Comparison of ENCODE assay signal across 1 cellular context in genomic region chr3:123755085-123755484, GRCh38.
TF ChIP-seq lines count a peak whose summit lies in the region.

No MANE protein-coding gene starts in this region.

TF ChIP-seq in HepG2, 621 proteins besides CTCF, POLR2A, EP300 and RAD21 (continued from another document and continues in another):
- TF ChIP-seq ZNF280D (CRISPR knock-in tag; IDR thresholded peaks at IDR 0.05) (0 out of 2 replicates have a peak, but pooled peaks have one; percentile 19), ZKSCAN1 (IDR thresholded peaks at IDR 0.05; ENCODE audit: low read length) (no peak), HNF1B (CRISPR knock-in tag; IDR thresholded peaks at IDR 0.05) (peak; percentile 100), NBN (conservative IDR thresholded peaks at IDR 0.05) (no peak), HOXA3 (CRISPR knock-in tag; IDR thresholded peaks at IDR 0.05) (peak; percentile 49; the same call in 1 of the 2 replicates), MED13 (CRISPR knock-in tag; IDR thresholded peaks at IDR 0.05) (no peak), ZBTB25 (CRISPR knock-in tag; IDR thresholded peaks at IDR 0.05) (0 out of 2 replicates have a peak, but pooled peaks have one; percentile 15), ZNF124 (CRISPR knock-in tag; IDR thresholded peaks at IDR 0.05) (peak; percentile 22; the same call in 1 of the 2 replicates), ETV6 (CRISPR knock-in tag; conservative IDR thresholded peaks at IDR 0.05) (0 out of 2 replicates have a peak, but pooled peaks have one; percentile 10), FOSL2 (CRISPR knock-in tag; IDR thresholded peaks at IDR 0.05) (peak; percentile 75), ZMYM4 (CRISPR knock-in tag; IDR thresholded peaks at IDR 0.05) (peak; percentile 89), HIC2 (CRISPR knock-in tag; IDR thresholded peaks at IDR 0.05; ENCODE audit: low read depth) (peak; percentile 80), ZNF414 (CRISPR knock-in tag; IDR thresholded peaks at IDR 0.05) (0 out of 2 replicates have a peak, but pooled peaks have one; percentile 32), DDIT3 (CRISPR knock-in tag; IDR thresholded peaks at IDR 0.05) (no peak), ZBTB42 (CRISPR knock-in tag; IDR thresholded peaks at IDR 0.05) (no peak), ZFAT (CRISPR knock-in tag; conservative IDR thresholded peaks at IDR 0.05) (no peak), IRF9 (CRISPR knock-in tag; IDR thresholded peaks at IDR 0.05; ENCODE audit: borderline replicate concordance) (no peak), ZEB1 (IDR thresholded peaks at IDR 0.05; ENCODE audit: insufficient replicate concordance, low read depth) (no peak), FOXP4 (CRISPR knock-in tag; IDR thresholded peaks at IDR 0.05) (peak; percentile 69), GFI1 (CRISPR knock-in tag; IDR thresholded peaks at IDR 0.05; ENCODE audit: borderline replicate concordance) (0 out of 2 replicates have a peak, but pooled peaks have one; percentile 17), ZNF788 (CRISPR knock-in tag; IDR thresholded peaks at IDR 0.05; ENCODE audit: borderline replicate concordance) (peak; percentile 38; the same call in 1 of the 2 replicates), ZNF296 (CRISPR knock-in tag; conservative IDR thresholded peaks at IDR 0.05) (no peak), CEBPG (CRISPR knock-in tag; IDR thresholded peaks at IDR 0.05) (peak; percentile 54), NFKBIZ (CRISPR knock-in tag; IDR thresholded peaks at IDR 0.05) (peak; percentile 79; the same call in 1 of the 2 replicates), SMARCC2 (IDR thresholded peaks at IDR 0.05) (no peak), POLR2AphosphoS2 (IDR thresholded peaks at IDR 0.05; ENCODE audit: low read depth, low read length) (no peak), ZBTB20 (CRISPR knock-in tag; IDR thresholded peaks at IDR 0.05; ENCODE audit: borderline replicate concordance, low read depth) (peak; percentile 68; the same call in 1 of the 2 replicates), RARA (CRISPR knock-in tag; IDR thresholded peaks at IDR 0.05) (peak; percentile 63; the same call in 1 of the 2 replicates), ZNF331 (CRISPR knock-in tag; IDR thresholded peaks at IDR 0.05) (peak; percentile 90), CHD2 (IDR thresholded peaks at IDR 0.05; ENCODE audit: low read depth, low read length) (no peak), ATF2 (CRISPR knock-in tag; IDR thresholded peaks at IDR 0.05) (peak; percentile 86), MIER3 (CRISPR knock-in tag; IDR thresholded peaks at IDR 0.05; ENCODE audit: borderline replicate concordance) (peak; percentile 51; the same call in 1 of the 2 replicates), RXRB (CRISPR knock-in tag; IDR thresholded peaks at IDR 0.05; ENCODE audit: borderline replicate concordance) (peak; percentile 70; the same call in 1 of the 2 replicates), DRAP1 (CRISPR knock-in tag; IDR thresholded peaks at IDR 0.05) (peak; percentile 72), ZFP91 (CRISPR knock-in tag; IDR thresholded peaks at IDR 0.05; ENCODE audit: borderline replicate concordance) (peak; percentile 37; the same call in 1 of the 2 replicates), MAFG (CRISPR knock-in tag; IDR thresholded peaks at IDR 0.05) (no peak), HDAC2 (CRISPR knock-in tag; IDR thresholded peaks at IDR 0.05) (peak; percentile 73; the same call in 1 of the 2 replicates), SP5 (CRISPR knock-in tag; IDR thresholded peaks at IDR 0.05; ENCODE audit: borderline replicate concordance, low read depth) (0 out of 2 replicates have a peak, but pooled peaks have one; percentile 26), ZNF205 (CRISPR knock-in tag; IDR thresholded peaks at IDR 0.05) (peak; percentile 65; the same call in 1 of the 2 replicates), THAP11 (CRISPR knock-in tag; IDR thresholded peaks at IDR 0.05) (peak; percentile 58), KDM2A (CRISPR knock-in tag; IDR thresholded peaks at IDR 0.05; ENCODE audit: borderline replicate concordance, low read depth) (0 out of 2 replicates have a peak, but pooled peaks have one; percentile 44), CSRNP1 (CRISPR knock-in tag; IDR thresholded peaks at IDR 0.05) (no peak), ARNT (IDR thresholded peaks at IDR 0.05) (no peak), HMG20A (CRISPR knock-in tag; IDR thresholded peaks at IDR 0.05; ENCODE audit: borderline replicate concordance) (peak; percentile 52; the same call in 1 of the 2 replicates), ZSCAN31 (CRISPR knock-in tag; IDR thresholded peaks at IDR 0.05; ENCODE audit: low read depth) (peak; percentile 88), KAT7 (CRISPR knock-in tag; IDR thresholded peaks at IDR 0.05; ENCODE audit: borderline replicate concordance) (peak; percentile 30; the same call in 1 of the 2 replicates), IRF2 (CRISPR knock-in tag; IDR thresholded peaks at IDR 0.05) (peak; percentile 91), SMYD3 (CRISPR knock-in tag; IDR thresholded peaks at IDR 0.05) (no peak), TGIF2 (CRISPR knock-in tag; IDR thresholded peaks at IDR 0.05) (peak; percentile 43; the same call in 1 of the 2 replicates)
